Comparison of ENCODE assay signal across 15 cellular contexts in the genomic region with DNA sequence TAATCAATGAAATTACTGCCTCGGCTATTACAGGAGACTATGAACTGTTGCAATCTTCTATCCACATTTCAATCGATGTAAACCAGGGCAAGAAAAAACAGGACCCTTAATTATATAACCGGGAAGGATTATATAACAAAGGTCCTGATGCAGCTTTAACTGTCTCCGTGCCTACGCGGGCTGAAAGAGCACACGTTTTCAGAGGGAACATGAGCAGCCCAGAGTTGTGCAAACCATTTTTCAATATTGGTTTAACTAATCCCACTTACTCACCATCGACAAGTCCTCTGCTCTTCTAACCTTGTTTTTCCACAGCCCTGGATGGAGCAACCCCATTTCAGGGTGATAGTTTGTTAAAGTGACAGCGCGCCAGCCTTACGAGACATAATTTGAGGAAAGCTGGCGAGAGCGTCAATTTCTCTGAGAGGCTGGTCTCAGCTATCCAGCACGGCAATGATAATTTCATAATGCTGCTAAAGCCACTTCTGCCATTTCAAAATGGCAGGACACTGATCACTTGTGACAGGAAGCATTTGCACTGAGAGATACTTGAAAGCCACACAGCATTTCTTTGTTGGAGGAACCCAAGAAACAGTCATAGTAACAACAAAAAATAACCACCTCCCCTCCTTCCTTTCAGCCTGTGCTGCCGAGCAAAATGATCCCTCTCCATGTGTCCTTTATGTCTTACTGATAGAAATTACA.
"Had no signal": no experiment of that assay in that cellular context is flagged by ENCODE, and none has a peak within 500 bp of the region (broad histone marks: within the 10 kb centered on the region; RNA-seq: fewer than 3 reads in every experiment).

No MANE protein-coding gene starts in this region.

- H3K27ac ChIP-seq: ascending aorta, heart left ventricle, left lung, parathyroid adenoma, right atrium auricular region, spleen had no signal

- H3K36me3 ChIP-seq: ascending aorta, heart left ventricle, left lung, right atrium auricular region, spleen had no signal

- H3K27me3 ChIP-seq: ascending aorta, heart left ventricle, left lung, right atrium auricular region, spleen had no signal

- H3K27me3 Mint-ChIP-seq: activated CD8-positive, alpha-beta memory T cell treated with anti-CD3 and anti-CD28 coated beads, Interleukin-2, amount 10 ng/mL, durations not matched to agents 7 days and 5 days; activated naive CD8-positive, alpha-beta T cell treated with anti-CD3 and anti-CD28 coated beads, Interleukin-2, amount 10 ng/mL, durations not matched to agents 7 days and 5 days had no signal

- H3K9me3 ChIP-seq: ascending aorta, left lung, right atrium auricular region had no signal

- H3K27ac Mint-ChIP-seq: activated CD8-positive, alpha-beta memory T cell treated with anti-CD3 and anti-CD28 coated beads, Interleukin-2, amount 10 ng/mL, durations not matched to agents 7 days and 5 days; activated naive CD8-positive, alpha-beta T cell treated with anti-CD3 and anti-CD28 coated beads, Interleukin-2, amount 10 ng/mL, durations not matched to agents 7 days and 5 days had no signal

- H2AFZ ChIP-seq: parathyroid adenoma had no signal

- DNase-seq: activated CD4-positive, alpha-beta T cell treated with anti-CD3 and anti-CD28 coated beads for 1 hour; activated CD4-positive, alpha-beta T cell treated with anti-CD3 and anti-CD28 coated beads, Interleukin-2, amount 50 U/mL, for 48 hours; activated CD8-positive, alpha-beta memory T cell treated with anti-CD3 and anti-CD28 coated beads, Interleukin-2, amount 10 ng/mL, durations not matched to agents 7 days and 5 days; activated gamma-delta T cell treated with Interleukin-2 at 50 U/mL for 16 hours; activated naive CD8-positive, alpha-beta T cell treated with anti-CD3 and anti-CD28 coated beads, Interleukin-2, amount 10 ng/mL, durations not matched to agents 7 days and 5 days; activated T-cell treated with anti-CD3 and anti-CD28 coated beads, Interleukin-2, amount 50 U/mL, for 48 hours; heart left ventricle; left lung; mesenchymal stem cell; spleen; stimulated activated CD4-positive, alpha-beta T cell treated with anti-CD3 and anti-CD28 coated beads, Interleukin-2, amount 100 ng/mL, for 24 hours; stimulated activated naive CD4-positive, alpha-beta T cell treated with Interleukin-2 at 50 U/mL for 16 hours had no signal

- H3K4me1 ChIP-seq: parathyroid adenoma had no signal

- H3K4me3 ChIP-seq: ascending aorta, heart left ventricle, left lung, right atrium auricular region, spleen had no signal

- H3K9ac ChIP-seq: parathyroid adenoma had no signal

- H3K4me3 Mint-ChIP-seq: activated CD8-positive, alpha-beta memory T cell treated with anti-CD3 and anti-CD28 coated beads, Interleukin-2, amount 10 ng/mL, durations not matched to agents 7 days and 5 days; activated naive CD8-positive, alpha-beta T cell treated with anti-CD3 and anti-CD28 coated beads, Interleukin-2, amount 10 ng/mL, durations not matched to agents 7 days and 5 days had no signal
